1 cellular context compared by ENCODE assay signal in the genomic region with DNA sequence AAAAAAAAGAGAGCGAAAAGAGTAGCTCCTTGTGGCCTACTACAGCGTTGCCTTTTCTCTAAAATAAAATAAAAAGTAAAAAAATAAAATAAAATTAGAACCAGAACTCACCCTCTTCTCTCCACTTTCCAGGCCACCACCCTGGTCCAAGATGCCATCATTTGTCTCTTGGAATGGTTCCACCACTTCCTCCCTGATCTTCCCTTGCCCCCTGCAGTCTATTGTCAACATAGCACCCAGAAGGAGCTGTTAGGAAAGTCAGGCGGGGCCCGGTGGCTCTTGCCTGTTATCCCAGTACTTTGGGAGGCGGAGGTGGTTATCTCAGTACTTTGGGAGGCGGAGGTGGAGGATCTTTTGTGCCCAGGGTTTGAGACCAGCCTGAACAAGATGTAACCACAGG.
TF ChIP-seq lines count a peak whose summit lies in the region.

No MANE protein-coding gene starts in this region.

TF ChIP-seq in K562, 482 proteins besides CTCF, POLR2A, EP300 and RAD21 (continues in another document):
- no peak for TF ChIP-seq ZBTB17 (CRISPR knock-in tag; IDR thresholded peaks at IDR 0.05)
- no peak for TF ChIP-seq RHOXF2B (CRISPR knock-in tag; conservative IDR thresholded peaks at IDR 0.05)
- TF ChIP-seq TCF7 (IDR thresholded peaks at IDR 0.05; ENCODE audit: borderline replicate concordance) = no peak
- TF ChIP-seq ZNF134 (CRISPR knock-in tag; conservative IDR thresholded peaks at IDR 0.05) = no peak
- TF ChIP-seq FOXK2 (conservative IDR thresholded peaks at IDR 0.05 in 1 of 2, IDR thresholded peaks at IDR 0.05 in 1 of 2; ENCODE audit: low read depth in 2 of 2) = 0 out of 4 replicates have a peak, but pooled peaks have one; percentile 20 to 26
- TF ChIP-seq, protein P1, sequence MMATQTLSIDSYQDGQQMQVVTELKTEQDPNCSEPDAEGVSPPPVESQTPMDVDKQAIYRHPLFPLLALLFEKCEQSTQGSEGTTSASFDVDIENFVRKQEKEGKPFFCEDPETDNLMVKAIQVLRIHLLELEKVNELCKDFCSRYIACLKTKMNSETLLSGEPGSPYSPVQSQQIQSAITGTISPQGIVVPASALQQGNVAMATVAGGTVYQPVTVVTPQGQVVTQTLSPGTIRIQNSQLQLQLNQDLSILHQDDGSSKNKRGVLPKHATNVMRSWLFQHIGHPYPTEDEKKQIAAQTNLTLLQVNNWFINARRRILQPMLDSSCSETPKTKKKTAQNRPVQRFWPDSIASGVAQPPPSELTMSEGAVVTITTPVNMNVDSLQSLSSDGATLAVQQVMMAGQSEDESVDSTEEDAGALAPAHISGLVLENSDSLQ (IDR thresholded peaks at IDR 0.05) = no peak
- no peak for TF ChIP-seq HDGF (IDR thresholded peaks at IDR 0.05)
- TF ChIP-seq BMI1 (IDR thresholded peaks at IDR 0.05; ENCODE audit: low read length) = no peak
- TF ChIP-seq, protein P2, sequence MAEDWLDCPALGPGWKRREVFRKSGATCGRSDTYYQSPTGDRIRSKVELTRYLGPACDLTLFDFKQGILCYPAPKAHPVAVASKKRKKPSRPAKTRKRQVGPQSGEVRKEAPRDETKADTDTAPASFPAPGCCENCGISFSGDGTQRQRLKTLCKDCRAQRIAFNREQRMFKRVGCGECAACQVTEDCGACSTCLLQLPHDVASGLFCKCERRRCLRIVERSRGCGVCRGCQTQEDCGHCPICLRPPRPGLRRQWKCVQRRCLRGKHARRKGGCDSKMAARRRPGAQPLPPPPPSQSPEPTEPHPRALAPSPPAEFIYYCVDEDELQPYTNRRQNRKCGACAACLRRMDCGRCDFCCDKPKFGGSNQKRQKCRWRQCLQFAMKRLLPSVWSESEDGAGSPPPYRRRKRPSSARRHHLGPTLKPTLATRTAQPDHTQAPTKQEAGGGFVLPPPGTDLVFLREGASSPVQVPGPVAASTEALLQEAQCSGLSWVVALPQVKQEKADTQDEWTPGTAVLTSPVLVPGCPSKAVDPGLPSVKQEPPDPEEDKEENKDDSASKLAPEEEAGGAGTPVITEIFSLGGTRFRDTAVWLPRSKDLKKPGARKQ (CRISPR knock-in tag; IDR thresholded peaks at IDR 0.05) = no peak
- TF ChIP-seq ZNF384 (IDR thresholded peaks at IDR 0.05; ENCODE audit: low read depth, low read length) = peak; percentile 36; the same call in 1 of the 2 replicates
- no peak for TF ChIP-seq ZBTB7A (IDR thresholded peaks at IDR 0.05; ENCODE audit: borderline replicate concordance, control insufficient read depth, low read depth, low read length)
- TF ChIP-seq SPI1 (IDR thresholded peaks at IDR 0.05; ENCODE audit: borderline replicate concordance, low read depth, low read length) = peak; percentile 89
- TF ChIP-seq, protein P3, sequence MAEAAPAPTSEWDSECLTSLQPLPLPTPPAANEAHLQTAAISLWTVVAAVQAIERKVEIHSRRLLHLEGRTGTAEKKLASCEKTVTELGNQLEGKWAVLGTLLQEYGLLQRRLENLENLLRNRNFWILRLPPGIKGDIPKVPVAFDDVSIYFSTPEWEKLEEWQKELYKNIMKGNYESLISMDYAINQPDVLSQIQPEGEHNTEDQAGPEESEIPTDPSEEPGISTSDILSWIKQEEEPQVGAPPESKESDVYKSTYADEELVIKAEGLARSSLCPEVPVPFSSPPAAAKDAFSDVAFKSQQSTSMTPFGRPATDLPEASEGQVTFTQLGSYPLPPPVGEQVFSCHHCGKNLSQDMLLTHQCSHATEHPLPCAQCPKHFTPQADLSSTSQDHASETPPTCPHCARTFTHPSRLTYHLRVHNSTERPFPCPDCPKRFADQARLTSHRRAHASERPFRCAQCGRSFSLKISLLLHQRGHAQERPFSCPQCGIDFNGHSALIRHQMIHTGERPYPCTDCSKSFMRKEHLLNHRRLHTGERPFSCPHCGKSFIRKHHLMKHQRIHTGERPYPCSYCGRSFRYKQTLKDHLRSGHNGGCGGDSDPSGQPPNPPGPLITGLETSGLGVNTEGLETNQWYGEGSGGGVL (CRISPR knock-in tag; IDR thresholded peaks at IDR 0.05) = no peak
- TF ChIP-seq GTF2A2 (tag; IDR thresholded peaks at IDR 0.05) = no peak
- TF ChIP-seq, protein P4, sequence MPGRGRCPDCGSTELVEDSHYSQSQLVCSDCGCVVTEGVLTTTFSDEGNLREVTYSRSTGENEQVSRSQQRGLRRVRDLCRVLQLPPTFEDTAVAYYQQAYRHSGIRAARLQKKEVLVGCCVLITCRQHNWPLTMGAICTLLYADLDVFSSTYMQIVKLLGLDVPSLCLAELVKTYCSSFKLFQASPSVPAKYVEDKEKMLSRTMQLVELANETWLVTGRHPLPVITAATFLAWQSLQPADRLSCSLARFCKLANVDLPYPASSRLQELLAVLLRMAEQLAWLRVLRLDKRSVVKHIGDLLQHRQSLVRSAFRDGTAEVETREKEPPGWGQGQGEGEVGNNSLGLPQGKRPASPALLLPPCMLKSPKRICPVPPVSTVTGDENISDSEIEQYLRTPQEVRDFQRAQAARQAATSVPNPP (IDR thresholded peaks at IDR 0.05; ENCODE audit: borderline replicate concordance, insufficient read depth, insufficient read length) = no peak
- TF ChIP-seq LCOR (CRISPR knock-in tag; IDR thresholded peaks at IDR 0.05) = no peak
- TF ChIP-seq SRF (CRISPR knock-in tag; IDR thresholded peaks at IDR 0.05) = peak in 1 of 2 experiments; percentile 60; a peak in 1 of 4 replicates
- no peak for TF ChIP-seq NFE2L1 (tag; IDR thresholded peaks at IDR 0.05; ENCODE audit: borderline replicate concordance, low read depth)
- no peak for TF ChIP-seq SOX6 (IDR thresholded peaks at IDR 0.05)
- TF ChIP-seq NUFIP1 (IDR thresholded peaks at IDR 0.05; ENCODE audit: partially characterized antibody) = no peak
- TF ChIP-seq HIVEP1 (CRISPR knock-in tag; IDR thresholded peaks at IDR 0.05) = no peak
- no peak for TF ChIP-seq RNF2 (IDR thresholded peaks at IDR 0.05)
- TF ChIP-seq, protein P5, sequence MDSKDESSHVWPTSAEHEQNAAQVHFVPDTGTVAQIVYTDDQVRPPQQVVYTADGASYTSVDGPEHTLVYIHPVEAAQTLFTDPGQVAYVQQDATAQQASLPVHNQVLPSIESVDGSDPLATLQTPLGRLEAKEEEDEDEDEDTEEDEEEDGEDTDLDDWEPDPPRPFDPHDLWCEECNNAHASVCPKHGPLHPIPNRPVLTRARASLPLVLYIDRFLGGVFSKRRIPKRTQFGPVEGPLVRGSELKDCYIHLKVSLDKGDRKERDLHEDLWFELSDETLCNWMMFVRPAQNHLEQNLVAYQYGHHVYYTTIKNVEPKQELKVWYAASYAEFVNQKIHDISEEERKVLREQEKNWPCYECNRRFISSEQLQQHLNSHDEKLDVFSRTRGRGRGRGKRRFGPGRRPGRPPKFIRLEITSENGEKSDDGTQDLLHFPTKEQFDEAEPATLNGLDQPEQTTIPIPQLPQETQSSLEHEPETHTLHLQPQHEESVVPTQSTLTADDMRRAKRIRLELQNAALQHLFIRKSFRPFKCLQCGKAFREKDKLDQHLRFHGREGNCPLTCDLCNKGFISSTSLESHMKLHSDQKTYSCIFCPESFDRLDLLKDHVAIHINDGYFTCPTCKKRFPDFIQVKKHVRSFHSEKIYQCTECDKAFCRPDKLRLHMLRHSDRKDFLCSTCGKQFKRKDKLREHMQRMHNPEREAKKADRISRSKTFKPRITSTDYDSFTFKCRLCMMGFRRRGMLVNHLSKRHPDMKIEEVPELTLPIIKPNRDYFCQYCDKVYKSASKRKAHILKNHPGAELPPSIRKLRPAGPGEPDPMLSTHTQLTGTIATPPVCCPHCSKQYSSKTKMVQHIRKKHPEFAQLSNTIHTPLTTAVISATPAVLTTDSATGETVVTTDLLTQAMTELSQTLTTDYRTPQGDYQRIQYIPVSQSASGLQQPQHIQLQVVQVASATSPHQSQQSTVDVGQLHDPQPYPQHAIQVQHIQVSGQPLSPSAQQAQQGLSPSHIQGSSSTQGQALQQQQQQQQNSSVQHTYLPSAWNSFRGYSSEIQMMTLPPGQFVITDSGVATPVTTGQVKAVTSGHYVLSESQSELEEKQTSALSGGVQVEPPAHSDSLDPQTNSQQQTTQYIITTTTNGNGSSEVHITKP (IDR thresholded peaks at IDR 0.05; ENCODE audit: partially characterized antibody) = no peak
- no peak for TF ChIP-seq FOXJ3 (CRISPR knock-in tag; IDR thresholded peaks at IDR 0.05)
- no peak for TF ChIP-seq HDAC6 (IDR thresholded peaks at IDR 0.05; ENCODE audit: low read depth, low read length)
- TF ChIP-seq GABPB1 (CRISPR knock-in tag; IDR thresholded peaks at IDR 0.05) = no peak
- no peak for TF ChIP-seq CEBPB (tag; IDR thresholded peaks at IDR 0.05)
- TF ChIP-seq ZFP1 (CRISPR knock-in tag; IDR thresholded peaks at IDR 0.05) = no peak
- TF ChIP-seq EGR1 (conservative IDR thresholded peaks at IDR 0.05) = peak; percentile 20; the same call in 1 of the 2 replicates
- TF ChIP-seq ZNF785 (CRISPR knock-in tag; IDR thresholded peaks at IDR 0.05) = no peak
- TF ChIP-seq, protein P6, sequence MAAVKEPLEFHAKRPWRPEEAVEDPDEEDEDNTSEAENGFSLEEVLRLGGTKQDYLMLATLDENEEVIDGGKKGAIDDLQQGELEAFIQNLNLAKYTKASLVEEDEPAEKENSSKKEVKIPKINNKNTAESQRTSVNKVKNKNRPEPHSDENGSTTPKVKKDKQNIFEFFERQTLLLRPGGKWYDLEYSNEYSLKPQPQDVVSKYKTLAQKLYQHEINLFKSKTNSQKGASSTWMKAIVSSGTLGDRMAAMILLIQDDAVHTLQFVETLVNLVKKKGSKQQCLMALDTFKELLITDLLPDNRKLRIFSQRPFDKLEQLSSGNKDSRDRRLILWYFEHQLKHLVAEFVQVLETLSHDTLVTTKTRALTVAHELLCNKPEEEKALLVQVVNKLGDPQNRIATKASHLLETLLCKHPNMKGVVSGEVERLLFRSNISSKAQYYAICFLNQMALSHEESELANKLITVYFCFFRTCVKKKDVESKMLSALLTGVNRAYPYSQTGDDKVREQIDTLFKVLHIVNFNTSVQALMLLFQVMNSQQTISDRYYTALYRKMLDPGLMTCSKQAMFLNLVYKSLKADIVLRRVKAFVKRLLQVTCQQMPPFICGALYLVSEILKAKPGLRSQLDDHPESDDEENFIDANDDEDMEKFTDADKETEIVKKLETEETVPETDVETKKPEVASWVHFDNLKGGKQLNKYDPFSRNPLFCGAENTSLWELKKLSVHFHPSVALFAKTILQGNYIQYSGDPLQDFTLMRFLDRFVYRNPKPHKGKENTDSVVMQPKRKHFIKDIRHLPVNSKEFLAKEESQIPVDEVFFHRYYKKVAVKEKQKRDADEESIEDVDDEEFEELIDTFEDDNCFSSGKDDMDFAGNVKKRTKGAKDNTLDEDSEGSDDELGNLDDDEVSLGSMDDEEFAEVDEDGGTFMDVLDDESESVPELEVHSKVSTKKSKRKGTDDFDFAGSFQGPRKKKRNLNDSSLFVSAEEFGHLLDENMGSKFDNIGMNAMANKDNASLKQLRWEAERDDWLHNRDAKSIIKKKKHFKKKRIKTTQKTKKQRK (IDR thresholded peaks at IDR 0.05; ENCODE audit: borderline replicate concordance, low read depth, low read length) = no peak
- no peak for TF ChIP-seq MEF2D (tag; conservative IDR thresholded peaks at IDR 0.05; ENCODE audit: low read depth)
- no peak for TF ChIP-seq SMARCA5 (IDR thresholded peaks at IDR 0.05)
- TF ChIP-seq IFI16 (CRISPR knock-in tag; IDR thresholded peaks at IDR 0.05) = no peak
- TF ChIP-seq, protein P7, sequence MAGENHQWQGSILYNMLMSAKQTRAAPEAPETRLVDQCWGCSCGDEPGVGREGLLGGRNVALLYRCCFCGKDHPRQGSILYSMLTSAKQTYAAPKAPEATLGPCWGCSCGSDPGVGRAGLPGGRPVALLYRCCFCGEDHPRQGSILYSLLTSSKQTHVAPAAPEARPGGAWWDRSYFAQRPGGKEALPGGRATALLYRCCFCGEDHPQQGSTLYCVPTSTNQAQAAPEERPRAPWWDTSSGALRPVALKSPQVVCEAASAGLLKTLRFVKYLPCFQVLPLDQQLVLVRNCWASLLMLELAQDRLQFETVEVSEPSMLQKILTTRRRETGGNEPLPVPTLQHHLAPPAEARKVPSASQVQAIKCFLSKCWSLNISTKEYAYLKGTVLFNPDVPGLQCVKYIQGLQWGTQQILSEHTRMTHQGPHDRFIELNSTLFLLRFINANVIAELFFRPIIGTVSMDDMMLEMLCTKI (IDR thresholded peaks at IDR 0.05; ENCODE audit: partially characterized antibody) = no peak
- no peak for TF ChIP-seq ETV1 (tag; conservative IDR thresholded peaks at IDR 0.05; ENCODE audit: low read depth)
- TF ChIP-seq MAZ (CRISPR knock-in tag; conservative IDR thresholded peaks at IDR 0.05 in 1 of 2, IDR thresholded peaks at IDR 0.05 in 1 of 2) = 0 out of 4 replicates have a peak, but pooled peaks of 1 of the 2 experiments have one; percentile 24
- TF ChIP-seq HLTF (IDR thresholded peaks at IDR 0.05) = no peak
- TF ChIP-seq PPARD (CRISPR knock-in tag; IDR thresholded peaks at IDR 0.05) = no peak
- TF ChIP-seq SMARCC2 (IDR thresholded peaks at IDR 0.05; ENCODE audit: low read depth) = no peak
- TF ChIP-seq, protein P8, sequence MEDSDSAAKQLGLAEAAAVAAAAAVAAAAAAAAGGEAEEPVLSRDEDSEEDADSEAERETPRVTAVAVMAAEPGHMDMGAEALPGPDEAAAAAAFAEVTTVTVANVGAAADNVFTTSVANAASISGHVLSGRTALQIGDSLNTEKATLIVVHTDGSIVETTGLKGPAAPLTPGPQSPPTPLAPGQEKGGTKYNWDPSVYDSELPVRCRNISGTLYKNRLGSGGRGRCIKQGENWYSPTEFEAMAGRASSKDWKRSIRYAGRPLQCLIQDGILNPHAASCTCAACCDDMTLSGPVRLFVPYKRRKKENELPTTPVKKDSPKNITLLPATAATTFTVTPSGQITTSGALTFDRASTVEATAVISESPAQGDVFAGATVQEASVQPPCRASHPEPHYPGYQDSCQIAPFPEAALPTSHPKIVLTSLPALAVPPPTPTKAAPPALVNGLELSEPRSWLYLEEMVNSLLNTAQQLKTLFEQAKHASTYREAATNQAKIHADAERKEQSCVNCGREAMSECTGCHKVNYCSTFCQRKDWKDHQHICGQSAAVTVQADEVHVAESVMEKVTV (CRISPR knock-in tag; IDR thresholded peaks at IDR 0.05) = peak; percentile 55; the same call in 1 of the 2 replicates
- TF ChIP-seq PCBP2 (IDR thresholded peaks at IDR 0.05; ENCODE audit: low read depth, low read length, poor library complexity, severe bottlenecking) = no peak
- TF ChIP-seq GATAD2B (IDR thresholded peaks at IDR 0.05; ENCODE audit: borderline replicate concordance) = no peak
- peak; percentile 37; the same call in 1 of the 2 replicates for TF ChIP-seq SMC3 (conservative IDR thresholded peaks at IDR 0.05; ENCODE audit: insufficient read depth, low read depth, low read length)
- no peak for TF ChIP-seq ZNF76 (CRISPR knock-in tag; IDR thresholded peaks at IDR 0.05; ENCODE audit: borderline replicate concordance)
- peak; percentile 48; the same call in 1 of the 2 replicates for TF ChIP-seq CTBP1 (IDR thresholded peaks at IDR 0.05; ENCODE audit: borderline replicate concordance)
- TF ChIP-seq, protein P9, sequence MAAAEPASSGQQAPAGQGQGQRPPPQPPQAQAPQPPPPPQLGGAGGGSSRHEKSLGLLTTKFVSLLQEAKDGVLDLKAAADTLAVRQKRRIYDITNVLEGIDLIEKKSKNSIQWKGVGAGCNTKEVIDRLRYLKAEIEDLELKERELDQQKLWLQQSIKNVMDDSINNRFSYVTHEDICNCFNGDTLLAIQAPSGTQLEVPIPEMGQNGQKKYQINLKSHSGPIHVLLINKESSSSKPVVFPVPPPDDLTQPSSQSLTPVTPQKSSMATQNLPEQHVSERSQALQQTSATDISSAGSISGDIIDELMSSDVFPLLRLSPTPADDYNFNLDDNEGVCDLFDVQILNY (CRISPR knock-in tag; IDR thresholded peaks at IDR 0.05) = no peak
- no peak for TF ChIP-seq HNRNPUL1 (IDR thresholded peaks at IDR 0.05; ENCODE audit: low read length)
- TF ChIP-seq ZNF224 (CRISPR knock-in tag; IDR thresholded peaks at IDR 0.05) = no peak
- TF ChIP-seq JUND (IDR thresholded peaks at IDR 0.05; ENCODE audit: borderline replicate concordance, low read depth, low read length) = peak; percentile 22; the same call in 1 of the 2 replicates
- no peak for TF ChIP-seq JUND (tag; IDR thresholded peaks at IDR 0.05; ENCODE audit: borderline replicate concordance, low read depth, low read length)
- TF ChIP-seq SAFB (IDR thresholded peaks at IDR 0.05; ENCODE audit: borderline replicate concordance, low read depth, low read length) = no peak
